ENCODE assay signal across 14 cellular contexts in the genomic region with DNA sequence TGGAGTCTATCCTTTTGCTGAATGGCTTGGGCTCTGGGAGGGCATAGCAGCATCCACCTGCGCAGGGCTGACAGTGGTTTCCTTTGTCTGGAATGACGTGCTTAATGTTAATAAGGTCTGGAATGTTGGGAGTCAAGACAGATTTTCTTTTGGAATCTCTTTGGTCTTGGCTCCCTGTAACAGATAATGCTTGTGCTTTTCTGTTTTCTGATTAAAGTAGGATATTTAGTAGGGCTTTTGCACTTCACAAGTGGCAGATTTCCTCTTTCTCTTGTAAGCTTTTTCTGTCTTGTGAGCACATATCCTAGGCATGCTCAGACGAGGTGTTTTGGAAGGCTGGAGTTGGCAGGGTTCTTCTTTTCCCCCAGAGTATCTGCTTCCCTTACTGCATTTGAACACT.
DNase-seq lines count a peak whose midpoint lies in the region; ATAC-seq, FAIRE-seq and TF ChIP-seq lines count a peak whose summit lies in the region.
"Had no signal": no experiment of that assay in that cellular context is flagged by ENCODE, and none has a peak within 500 bp of the region (broad histone marks: within the 10 kb centered on the region; RNA-seq: fewer than 3 reads in every experiment).

No MANE protein-coding gene starts in this region.

- ATAC-seq in left cardiac atrium (peak; percentile 56 to 60), GM21737 (IDR thresholded peaks at IDR 0.05; ENCODE audit: unreplicated experiment) (no peak)
- ATAC-seq: GM12878 had no signal

- no peaks in the 10 kb centered on the region for H3K27me3 Mint-ChIP-seq in MCF 10A (ENCODE audit: insufficient read depth, unreplicated experiment)
- H3K27me3 Mint-ChIP-seq in progenitor cell of endocrine pancreas = no peaks in the 10 kb centered on the region

- H3K4me3 ChIP-seq in breast epithelium = no peak overlapping the region
- H3K4me3 ChIP-seq: GM12878 had no signal

- H3K4me3 Mint-ChIP-seq in MCF 10A (ENCODE audit: unreplicated experiment) = no peak overlapping the region
- no peak overlapping the region for H3K4me3 Mint-ChIP-seq in progenitor cell of endocrine pancreas (ENCODE audit: low read depth)

- H3K36me3 ChIP-seq in breast epithelium = no peaks in the 10 kb centered on the region

- DNase-seq in breast epithelium (ENCODE audit: low spot score in 2 of 2) (peak in 1 of 2 donors; percentile 57), MCF 10A (ENCODE audit: unreplicated experiment) (no peak), left cardiac atrium (no peak), progenitor cell of endocrine pancreas (ENCODE audit: low spot score, unreplicated experiment) (no peak), frontal cortex (ENCODE audit: low spot score in 2 of 2) (no peak), glomerular visceral epithelial cell (ENCODE audit: extremely low spot score) (no peak), DMS79 treated with DMSO at 0.1 percent for 48 hours (lab: John Stamatoyannopoulos, UW) (no peak)
- DNase-seq: DMS 273 treated with DMSO at 0.1 percent for 48 hours, retina, SHP77 had no signal

- H3K27ac Mint-ChIP-seq in MCF 10A (ENCODE audit: low read depth, unreplicated experiment) (no peak overlapping the region), progenitor cell of endocrine pancreas (peak overlapping the region; percentile 75)

- H3K9me3 Mint-ChIP-seq in MCF 10A (ENCODE audit: unreplicated experiment) (no peaks in the 10 kb centered on the region), progenitor cell of endocrine pancreas (ENCODE audit: low read depth) (no peaks in the 10 kb centered on the region)

- no peaks in the 10 kb centered on the region for H3K9me3 ChIP-seq in breast epithelium

- TF ChIP-seq POLR2A in breast epithelium (IDR thresholded peaks at IDR 0.05) = no peak

- TF ChIP-seq CTCF in breast epithelium (IDR thresholded peaks at IDR 0.05) = no peak
- TF ChIP-seq CTCF in MCF 10A (IDR thresholded peaks at IDR 0.05; ENCODE audit: unreplicated experiment) = no peak
- no peak for TF ChIP-seq CTCF in progenitor cell of endocrine pancreas (IDR thresholded peaks at IDR 0.05; ENCODE audit: unreplicated experiment)

- H3K36me3 Mint-ChIP-seq in MCF 10A (ENCODE audit: insufficient read depth, unreplicated experiment) = peaks cover 69% of the 10 kb centered on the region
- peaks cover 29% of the 10 kb centered on the region for H3K36me3 Mint-ChIP-seq in progenitor cell of endocrine pancreas (ENCODE audit: insufficient read depth)

- H3K4me1 ChIP-seq in breast epithelium = peaks cover 6 to 8% of the 10 kb centered on the region in 2 donors

- H3K4me1 Mint-ChIP-seq in MCF 10A (ENCODE audit: insufficient read depth, unreplicated experiment) (peaks cover 16% of the 10 kb centered on the region), progenitor cell of endocrine pancreas (ENCODE audit: low read depth) (peaks cover 24% of the 10 kb centered on the region)

- POLR2A ChIA-PET in MCF 10A (lab: Yijun Ruan, JAX) = interaction anchor here (0.9 to 1.4 kb wide), 3 partner anchors 8 to 13 kb away, joined by 3 read pairs; no protein-coding TSS in a partner anchor

- CTCF ChIA-PET in MCF 10A (lab: Yijun Ruan, JAX) = interaction anchor here (0.7 kb wide), 1 partner anchor 74 kb away, joined by 4 read pairs; no protein-coding TSS in a partner anchor

- intact Hi-C loops in breast epithelium (cut with DNase I; ENCODE audit: low total_unique reads) = no loop called here
- intact Hi-C loops in MCF 10A (cut with micrococcal nuclease) = no loop called here
- intact Hi-C loops in left cardiac atrium (cut with DNase I) = no loop called here

- no peak for FAIRE-seq in frontal cortex (lab: Jason Lieb, UNC)
- FAIRE-seq: GM12878 had no signal

- BruUV-seq in MCF 10A (replicated peaks; lab: Mats Ljungman, UMichigan) = no TSS peak

- peak overlapping the region; percentile 77 to 82 for H3K27ac ChIP-seq in breast epithelium
- H3K27ac ChIP-seq: 22Rv1, VCaP had no signal

- H3K27me3 ChIP-seq in breast epithelium = no peaks in the 10 kb centered on the region
